In the genomic region with DNA sequence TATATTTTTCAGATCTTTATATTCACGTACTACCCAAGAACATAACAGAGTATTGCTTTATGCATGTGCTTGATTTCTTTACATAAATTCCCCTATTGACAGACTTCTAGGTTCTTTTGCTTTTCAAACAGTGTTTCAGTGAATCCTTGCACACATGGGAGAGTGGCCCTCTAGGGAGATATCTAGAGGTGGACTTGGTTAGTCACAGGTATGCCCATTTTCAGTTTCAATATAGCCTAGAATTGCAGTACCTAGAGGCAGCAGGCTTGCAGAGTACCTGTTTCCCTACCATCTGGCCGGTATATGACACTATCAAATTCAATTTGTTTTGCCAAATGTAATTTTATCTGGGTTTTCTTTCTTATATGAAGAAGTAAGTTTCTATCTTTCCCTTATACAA, we compare ENCODE assay signal across 15 cellular contexts.
DNase-seq lines count a peak whose midpoint lies in the region; ATAC-seq lines count a peak whose summit lies in the region.
"Had no signal": no experiment of that assay in that cellular context is flagged by ENCODE, and none has a peak within 500 bp of the region (broad histone marks: within the 10 kb centered on the region; RNA-seq: fewer than 3 reads in every experiment).

No MANE protein-coding gene starts in this region.

- ATAC-seq in GM18502 (IDR thresholded peaks at IDR 0.05; ENCODE audit: poor library complexity, unreplicated experiment) (peak; percentile 32), HG03432 (IDR thresholded peaks at IDR 0.05; ENCODE audit: unreplicated experiment) (peak; percentile 32), GM19452 (IDR thresholded peaks at IDR 0.05; ENCODE audit: unreplicated experiment) (no peak)
- ATAC-seq: CD8-positive, alpha-beta T cell; HepG2 had no signal

- DNase-seq in NCI-H69 (lab: John Stamatoyannopoulos, UW) (peak; percentile 43), germinal center (ENCODE audit: low spot score) (peak; percentile 25), NCI-H2196 (lab: John Stamatoyannopoulos, UW; ENCODE audit: unreplicated experiment) (no peak)
- DNase-seq in activated CD4-positive, CD25-positive, alpha-beta regulatory T cell treated with anti-CD3 and anti-CD28 coated beads, Interleukin-2, amount 50 U/mL, for 72 hours, result no peak
- DNase-seq: CD8-positive, alpha-beta T cell; MV-4-11; NCI-H1417 treated with DMSO at 0.1 percent for 48 hours; NCI-H2081; NCI-H446 treated with DMSO at 0.1 percent for 48 hours; NCI-H774; SIG-M5 had no signal

Comparison
In these comparisons a context has a peak if more than half of its experiments do, and no peak if none do; other contexts are left out.
1. DNase-seq: peak in NCI-H69 (single experiment) and germinal center (single experiment); none in activated CD4-positive, CD25-positive, alpha-beta regulatory T cell treated with anti-CD3 and anti-CD28 coated beads, Interleukin-2, amount 50 U/mL, for 72 hours (single experiment) and NCI-H2196 (single experiment).